Comparison of ENCODE assay signal across 8 cellular contexts in genomic region chr11:59207988-59208432, GRCh38. TPM values are rescaled to one million over a fixed set of nuclear protein-coding genes. Genes with fewer than 3 reads are reported as not detected.
DNase-seq lines count a peak whose midpoint lies in the region; ATAC-seq, FAIRE-seq and TF ChIP-seq lines count a peak whose summit lies in the region.

No MANE protein-coding gene starts in this region.

- no peak for DNase-seq in activated CD4-positive, CD25-positive, alpha-beta regulatory T cell (lab: John Stamatoyannopoulos, UW)
- peak; percentile 15 for DNase-seq in H54 (ENCODE audit: insufficient read length, low spot score)
- peak in 2 of 3 donors; percentile 10 to 17 for DNase-seq in T-helper 17 cell
- no peak for DNase-seq in coronary artery (ENCODE audit: low spot score)
- DNase-seq in lung microvascular endothelial cell (ENCODE audit: low read depth in 2 of 2) = peak; percentile 72 to 78

- peaks cover 22% of the 10 kb centered on the region for H3K4me1 Mint-ChIP-seq in T-helper 17 cell
- peaks cover 32% of the 10 kb centered on the region for H3K4me1 Mint-ChIP-seq in stimulated activated naive CD8-positive, alpha-beta T cell treated with anti-CD3 and anti-CD28 coated beads, Interleukin-15, Interleukin-2, amounts not matched to agents 100 ng/mL and 50 ng/mL, for 24 hours (ENCODE audit: low read depth)

- H3K4me3 ChIP-seq in coronary artery = peak overlapping the region; percentile 7

- no peaks in the 10 kb centered on the region for H3K9me3 ChIP-seq in T-helper 17 cell (ENCODE audit: control insufficient read depth, low read length, poor library complexity, severe bottlenecking)

- no peaks in the 10 kb centered on the region for H3K27me3 Mint-ChIP-seq in T-helper 17 cell
- peaks cover 36% of the 10 kb centered on the region for H3K27me3 Mint-ChIP-seq in stimulated activated naive CD8-positive, alpha-beta T cell treated with anti-CD3 and anti-CD28 coated beads, Interleukin-15, Interleukin-2, amounts not matched to agents 100 ng/mL and 50 ng/mL, for 24 hours

- no peaks in the 10 kb centered on the region for H3K36me3 Mint-ChIP-seq in T-helper 17 cell (ENCODE audit: low read depth)
- no peaks in the 10 kb centered on the region for H3K36me3 Mint-ChIP-seq in stimulated activated naive CD8-positive, alpha-beta T cell treated with anti-CD3 and anti-CD28 coated beads, Interleukin-15, Interleukin-2, amounts not matched to agents 100 ng/mL and 50 ng/mL, for 24 hours (ENCODE audit: low read depth)

- peak overlapping the region; percentile 87 for H3K27ac Mint-ChIP-seq in T-helper 17 cell
- peak overlapping the region; percentile 79 for H3K27ac Mint-ChIP-seq in stimulated activated naive CD8-positive, alpha-beta T cell treated with anti-CD3 and anti-CD28 coated beads, Interleukin-15, Interleukin-2, amounts not matched to agents 100 ng/mL and 50 ng/mL, for 24 hours

- no peak for FAIRE-seq in H54 (lab: Jason Lieb, UNC)

- peak overlapping the region; percentile 82 for H3K4me3 Mint-ChIP-seq in T-helper 17 cell
- peak overlapping the region; percentile 65 for H3K4me3 Mint-ChIP-seq in stimulated activated naive CD8-positive, alpha-beta T cell treated with anti-CD3 and anti-CD28 coated beads, Interleukin-15, Interleukin-2, amounts not matched to agents 100 ng/mL and 50 ng/mL, for 24 hours

- TF ChIP-seq POLR2A in H54 (IDR thresholded peaks at IDR 0.05; ENCODE audit: low read depth, low read length) = no peak

- peak overlapping the region in 1 of 2 donors; percentile 21 for H3K27ac ChIP-seq in coronary artery

- TF ChIP-seq CTCF in LNCAP (IDR thresholded peaks at IDR 0.05) (peak; percentile 73), coronary artery (IDR thresholded peaks at IDR 0.05) (peak; percentile 80)

- ATAC-seq in activated CD4-positive, CD25-positive, alpha-beta regulatory T cell treated with anti-CD3 and anti-CD28 coated beads, Interleukin-2, amount 50 U/mL, for 24 hours = peak; percentile 35 to 39
- ATAC-seq in T-helper 17 cell = peak; percentile 85

- no peaks in the 10 kb centered on the region for H3K9me3 Mint-ChIP-seq in stimulated activated naive CD8-positive, alpha-beta T cell treated with anti-CD3 and anti-CD28 coated beads, Interleukin-15, Interleukin-2, amounts not matched to agents 100 ng/mL and 50 ng/mL, for 24 hours

RNA-seq across cellular contexts. Expression of gene MPEG1, which starts 4.7 kb away (rescaled TPM):
- total RNA-seq in T-helper 17 cell (10 to 100 TPM in 1 of 2 donors, 1 to 10 TPM in 1; 5.4 to 12.0 TPM), lung microvascular endothelial cell (not detected in 2 replicates)

RNA-seq across cellular contexts. Expression of gene DTX4, which starts 36.1 kb away (rescaled TPM):
- total RNA-seq in T-helper 17 cell (1 to 10 TPM; 1.1 to 1.4 TPM), lung microvascular endothelial cell (8.7 and 61.5 TPM in 2 replicates)

Comparison
In these comparisons a context has a peak if more than half of its experiments do, and no peak if none do; other contexts are left out.
1. DNase-seq: peak in H54 (single experiment), T-helper 17 cell (2 of 3) and lung microvascular endothelial cell (2 of 2); none in activated CD4-positive, CD25-positive, alpha-beta regulatory T cell (0 of 4) and coronary artery (single experiment).